In genomic region chr10:57338823-57339558, GRCh38 we compare ENCODE assay signal across 9 cellular contexts.
DNase-seq lines count a peak whose midpoint lies in the region; TF ChIP-seq lines count a peak whose summit lies in the region.
"Had no signal": no experiment of that assay in that cellular context is flagged by ENCODE, and none has a peak within 500 bp of the region (broad histone marks: within the 10 kb centered on the region; RNA-seq: fewer than 3 reads in every experiment).

No MANE protein-coding gene starts in this region.

- POLR2A ChIA-PET in CD8-positive, alpha-beta memory T cell (lab: Charles Lee): no interaction called here

- no peak overlapping the region for H3K4me3 ChIP-seq in H7 (ENCODE audit: insufficient read depth, low read depth, low read length)
- H3K4me3 ChIP-seq in NB4 (ENCODE audit: low read depth, low read length): no peak overlapping the region
- no peak overlapping the region for H3K4me3 ChIP-seq in CD8-positive, alpha-beta memory T cell (ENCODE audit: low read length)

- H3K27me3 Mint-ChIP-seq in brain: no peaks in the 10 kb centered on the region
- no peaks in the 10 kb centered on the region for H3K27me3 Mint-ChIP-seq in CD8-positive, alpha-beta memory T cell
- H3K27me3 Mint-ChIP-seq: central memory CD8-positive, alpha-beta T cell had no signal

- no peak overlapping the region for H3K4me3 Mint-ChIP-seq in brain
- no peak overlapping the region for H3K4me3 Mint-ChIP-seq in CD8-positive, alpha-beta memory T cell
- H3K4me3 Mint-ChIP-seq: central memory CD8-positive, alpha-beta T cell had no signal

- H3K4me1 Mint-ChIP-seq in brain: no peaks in the 10 kb centered on the region
- no peaks in the 10 kb centered on the region for H3K4me1 Mint-ChIP-seq in CD8-positive, alpha-beta memory T cell
- H3K4me1 Mint-ChIP-seq: central memory CD8-positive, alpha-beta T cell had no signal

- H3K27ac ChIP-seq in CD8-positive, alpha-beta memory T cell (ENCODE audit: low read depth, low read length): no peak overlapping the region

- H3K36me3 Mint-ChIP-seq in brain: no peaks in the 10 kb centered on the region
- H3K36me3 Mint-ChIP-seq in CD8-positive, alpha-beta memory T cell: no peaks in the 10 kb centered on the region

- peaks cover 3 to 31% (median 24%) of the 10 kb centered on the region in 5 experiments for H3K9me3 Mint-ChIP-seq in brain
- H3K9me3 Mint-ChIP-seq in CD8-positive, alpha-beta memory T cell: peaks cover 0 to 7% (median 3%) of the 10 kb centered on the region in 5 donors

- peak; percentile 31 for TF ChIP-seq CTCF in NB4 (IDR thresholded peaks at IDR 0.05; ENCODE audit: low read depth, low read length)
- peak; percentile 73 to 92 for TF ChIP-seq CTCF in brain (conservative IDR thresholded peaks at IDR 0.05)

- H3K36me3 ChIP-seq in H7 (replicated peaks; ENCODE audit: control insufficient read depth, insufficient read depth, low read length): no peaks in the 10 kb centered on the region
- no peaks in the 10 kb centered on the region for H3K36me3 ChIP-seq in CD8-positive, alpha-beta memory T cell (ENCODE audit: insufficient read depth, low read length)

- H3K27ac Mint-ChIP-seq in brain: no peak overlapping the region
- H3K27ac Mint-ChIP-seq in CD8-positive, alpha-beta memory T cell: no peak overlapping the region

- no peak for TF ChIP-seq POLR2A in NB4 (IDR thresholded peaks at IDR 0.05; ENCODE audit: extremely low read depth, insufficient read length)

- CTCF ChIA-PET in CD8-positive, alpha-beta memory T cell (lab: Charles Lee): no interaction called here

- H3K4me1 ChIP-seq in CD8-positive, alpha-beta memory T cell (ENCODE audit: insufficient read depth, low read length): no peaks in the 10 kb centered on the region

- H3K27me3 ChIP-seq in H7 (ENCODE audit: control insufficient read depth, insufficient read depth, low read length): no peaks in the 10 kb centered on the region
- H3K27me3 ChIP-seq in CD8-positive, alpha-beta memory T cell (ENCODE audit: insufficient read depth, low read length, poor library complexity, severe bottlenecking): no peaks in the 10 kb centered on the region

- H3K9me3 ChIP-seq in CD8-positive, alpha-beta memory T cell (ENCODE audit: low read length): no peaks in the 10 kb centered on the region

- DNase-seq in NCI-H2081 (lab: John Stamatoyannopoulos, UW): peak; percentile 2 to 18
- no peak for DNase-seq in NCI-H2081 treated with DMSO at 0.1 percent for 48 hours (lab: John Stamatoyannopoulos, UW)
- DNase-seq in H7: peak; percentile 48
- DNase-seq in NB4 (ENCODE audit: low read depth): peak; percentile 57
- DNase-seq in lung microvascular endothelial cell (ENCODE audit: low read depth in 2 of 2): peak; percentile 39 to 44
- no peak for DNase-seq in activated T-cell treated with anti-CD3 and anti-CD28 coated beads, Interleukin-2, amount 50 U/mL, for 1 hour
- DNase-seq in CD8-positive, alpha-beta memory T cell: no peak

Comparison
In these comparisons a context has a peak if more than half of its experiments do, and no peak if none do; other contexts are left out.
1. DNase-seq: peak in NCI-H2081 (2 of 2), H7 (single experiment), NB4 (single experiment) and lung microvascular endothelial cell (2 of 2); none in NCI-H2081 treated with DMSO at 0.1 percent for 48 hours (single experiment), activated T-cell treated with anti-CD3 and anti-CD28 coated beads, Interleukin-2, amount 50 U/mL, for 1 hour (single experiment) and CD8-positive, alpha-beta memory T cell (0 of 5).